9 cellular contexts compared by ENCODE assay signal in genomic region chr15:90142216-90143175, GRCh38. TPM values are rescaled to one million over a fixed set of nuclear protein-coding genes. Genes with fewer than 3 reads are reported as not detected.
DNase-seq lines count a peak whose midpoint lies in the region; ATAC-seq and TF ChIP-seq lines count a peak whose summit lies in the region.
"Had no signal": no experiment of that assay in that cellular context is flagged by ENCODE, and none has a peak within 500 bp of the region (broad histone marks: within the 10 kb centered on the region; RNA-seq: fewer than 3 reads in every experiment).

No MANE protein-coding gene starts in this region.

- H3K27me3 ChIP-seq in CD4-positive, CD25-positive, alpha-beta regulatory T cell (ENCODE audit: control insufficient read depth, insufficient read depth, low read length) = no peaks in the 10 kb centered on the region
- H3K27me3 ChIP-seq in OCI-LY3 (ENCODE audit: low read depth, low read length) (peaks cover 5% of the 10 kb centered on the region; the same call in 1 of the 2 replicates), transverse colon (no peaks in the 10 kb centered on the region)
- H3K27me3 ChIP-seq: suprapubic skin had no signal

- peaks cover 8 to 25% (median 9%) of the 10 kb centered on the region in 4 donors for H3K4me1 Mint-ChIP-seq in CD4-positive, CD25-positive, alpha-beta regulatory T cell
- H3K4me1 Mint-ChIP-seq in activated T-cell treated with anti-CD3 and anti-CD28 coated beads, Interleukin-2, amount 50 U/mL, for 72 hours (ENCODE audit: low read depth) = peaks cover 26% of the 10 kb centered on the region
- H3K4me1 Mint-ChIP-seq in natural killer cell treated with Interleukin-12 subunit alpha and Interleukin-12 subunit beta and Interleukin-15 and Interleukin-18, amount 100 ng/mL, for 72 hours (ENCODE audit: low read depth in 2 of 2) = no peaks in the 10 kb centered on the region

- in situ Hi-C loops in transverse colon (cut with MboI; ENCODE audit: low pct_ligation_motif_present in 1 of 4, low pct_unique_long_range_greater_than_20kb in 1 of 4, low sequenced_read_pairs in 3 of 4) = no loop called here

- 74 to 80% methylated on average over 21 of the region's 21 CpGs for WGBS in lower leg skin, 2 donors
- 60 to 68% methylated on average over 16 to 21 of the region's 21 CpGs for WGBS in transverse colon (ENCODE audit: low coverage in 1 of 2), 2 donors

- no peaks in the 10 kb centered on the region for H3K36me3 ChIP-seq in CD4-positive, CD25-positive, alpha-beta regulatory T cell (ENCODE audit: control insufficient read depth, insufficient read depth, low read length)
- H3K36me3 ChIP-seq in OCI-LY3 (replicated peaks; ENCODE audit: low read depth, low read length) = no peaks in the 10 kb centered on the region
- H3K36me3 ChIP-seq in transverse colon = no peaks in the 10 kb centered on the region
- H3K36me3 ChIP-seq: suprapubic skin had no signal

- DNase-seq in CD4-positive, CD25-positive, alpha-beta regulatory T cell = peak in 2 of 3 donors; percentile 35 to 49
- peak; percentile 60 to 66 for DNase-seq in activated T-cell treated with anti-CD3 and anti-CD28 coated beads, Interleukin-2, amount 50 U/mL, for 72 hours
- no peak for DNase-seq in natural killer cell treated with Interleukin-12 subunit alpha and Interleukin-12 subunit beta and Interleukin-15 and Interleukin-18, amount 100 ng/mL, for 72 hours (ENCODE audit: low spot score)
- DNase-seq in lower leg skin (ENCODE audit: low spot score in 2 of 2) = no peak
- no peak for DNase-seq in transverse colon
- no peak for DNase-seq in NCI-H1694 (lab: John Stamatoyannopoulos, UW)

- TF ChIP-seq EP300 in transverse colon (IDR thresholded peaks at IDR 0.05; ENCODE audit: low read depth) = no peak

- H3K79me2 ChIP-seq in OCI-LY3 (ENCODE audit: low read length) = no peaks in the 10 kb centered on the region

- TF ChIP-seq POLR2A in lower leg skin (IDR thresholded peaks at IDR 0.05) = no peak
- no peak for TF ChIP-seq POLR2A in transverse colon (IDR thresholded peaks at IDR 0.05)

- peak overlapping the region; percentile 60 to 79 (median 78) for H3K27ac Mint-ChIP-seq in CD4-positive, CD25-positive, alpha-beta regulatory T cell
- peak overlapping the region; percentile 22 for H3K27ac Mint-ChIP-seq in activated T-cell treated with anti-CD3 and anti-CD28 coated beads, Interleukin-2, amount 50 U/mL, for 72 hours
- H3K27ac Mint-ChIP-seq in natural killer cell treated with Interleukin-12 subunit alpha and Interleukin-12 subunit beta and Interleukin-15 and Interleukin-18, amount 100 ng/mL, for 72 hours = peak overlapping the region in 1 of 2 donors; percentile 59

- no peak overlapping the region for H3K9ac ChIP-seq in OCI-LY3 (ENCODE audit: low read length)

- peaks cover 0 to 11% of the 10 kb centered on the region in 2 experiments for H3K9me3 ChIP-seq in CD4-positive, CD25-positive, alpha-beta regulatory T cell (ENCODE audit: control insufficient read depth in 2 of 2, low read length in 2 of 2)
- no peaks in the 10 kb centered on the region for H3K9me3 ChIP-seq in OCI-LY3 (ENCODE audit: insufficient read depth, low read length)
- no peaks in the 10 kb centered on the region for H3K9me3 ChIP-seq in transverse colon
- H3K9me3 ChIP-seq: suprapubic skin had no signal

- peak; percentile 64 to 70 for ATAC-seq in CD4-positive, CD25-positive, alpha-beta regulatory T cell (ENCODE audit: low read depth in 2 of 2)
- peak; percentile 81 to 84 for ATAC-seq in activated T-cell treated with anti-CD3 and anti-CD28 coated beads, Interleukin-2, amount 50 U/mL, for 72 hours (replicated peaks in 1 of 2)
- ATAC-seq in natural killer cell treated with Interleukin-12 subunit alpha and Interleukin-12 subunit beta and Interleukin-15 and Interleukin-18, amount 100 ng/mL, for 72 hours = peak in 1 of 2 donors; percentile 52
- no peak for ATAC-seq in HG02885 (IDR thresholded peaks at IDR 0.05; ENCODE audit: poor library complexity, unreplicated experiment)

- peak overlapping the region in 2 of 4 donors; percentile 5 to 46 for H3K4me3 Mint-ChIP-seq in CD4-positive, CD25-positive, alpha-beta regulatory T cell
- H3K4me3 Mint-ChIP-seq in activated T-cell treated with anti-CD3 and anti-CD28 coated beads, Interleukin-2, amount 50 U/mL, for 72 hours = peak overlapping the region; percentile 59 to 74
- H3K4me3 Mint-ChIP-seq in natural killer cell treated with Interleukin-12 subunit alpha and Interleukin-12 subunit beta and Interleukin-15 and Interleukin-18, amount 100 ng/mL, for 72 hours = peak overlapping the region; percentile 15

- intact Hi-C loops in lower leg skin (cut with DNase I; ENCODE audit: low total_unique reads) = no loop called here
- intact Hi-C loops in transverse colon (cut with DNase I; ENCODE audit: low total_unique reads) = no loop called here

- H3K4me1 ChIP-seq in CD4-positive, CD25-positive, alpha-beta regulatory T cell (ENCODE audit: control insufficient read depth, insufficient read depth, low read length, poor library complexity, severe bottlenecking) = peaks cover 13% of the 10 kb centered on the region
- peaks cover 10% of the 10 kb centered on the region for H3K4me1 ChIP-seq in OCI-LY3 (ENCODE audit: low read length)
- peaks cover 0 to 8% (median 7%) of the 10 kb centered on the region in 4 donors for H3K4me1 ChIP-seq in transverse colon
- H3K4me1 ChIP-seq: suprapubic skin had no signal

- H2AFZ ChIP-seq in OCI-LY3 (ENCODE audit: low read depth, low read length) = peak overlapping the region; percentile 63

- H3K4me3 ChIP-seq in CD4-positive, CD25-positive, alpha-beta regulatory T cell (ENCODE audit: low read depth, low read length) = peak overlapping the region; percentile 38
- H3K4me3 ChIP-seq in OCI-LY3 (ENCODE audit: low read length) (peak overlapping the region; percentile 24; the same call in 1 of the 2 replicates), lower leg skin (ENCODE audit: low read depth, poor library complexity, severe bottlenecking) (no peak overlapping the region), transverse colon (no peak overlapping the region)
- H3K4me3 ChIP-seq: suprapubic skin had no signal

- TF ChIP-seq CTCF in OCI-LY3 (IDR thresholded peaks at IDR 0.05; ENCODE audit: low read depth, low read length) = no peak
- no peak for TF ChIP-seq CTCF in lower leg skin (IDR thresholded peaks at IDR 0.05)
- TF ChIP-seq CTCF in transverse colon (IDR thresholded peaks at IDR 0.05) = no peak

- no peaks in the 10 kb centered on the region for H3K9me3 Mint-ChIP-seq in CD4-positive, CD25-positive, alpha-beta regulatory T cell
- H3K9me3 Mint-ChIP-seq in activated T-cell treated with anti-CD3 and anti-CD28 coated beads, Interleukin-2, amount 50 U/mL, for 72 hours = no peaks in the 10 kb centered on the region
- no peaks in the 10 kb centered on the region for H3K9me3 Mint-ChIP-seq in natural killer cell treated with Interleukin-12 subunit alpha and Interleukin-12 subunit beta and Interleukin-15 and Interleukin-18, amount 100 ng/mL, for 72 hours

- peak overlapping the region; percentile 63 for H3K4me2 ChIP-seq in OCI-LY3 (ENCODE audit: low read length)

- no peaks in the 10 kb centered on the region for H3K36me3 Mint-ChIP-seq in CD4-positive, CD25-positive, alpha-beta regulatory T cell
- peaks cover 0 to 1% of the 10 kb centered on the region in 2 donors for H3K36me3 Mint-ChIP-seq in activated T-cell treated with anti-CD3 and anti-CD28 coated beads, Interleukin-2, amount 50 U/mL, for 72 hours (ENCODE audit: insufficient read depth in 2 of 2)
- H3K36me3 Mint-ChIP-seq in natural killer cell treated with Interleukin-12 subunit alpha and Interleukin-12 subunit beta and Interleukin-15 and Interleukin-18, amount 100 ng/mL, for 72 hours = no peaks in the 10 kb centered on the region

- no peak overlapping the region for H3K27ac ChIP-seq in CD4-positive, CD25-positive, alpha-beta regulatory T cell (ENCODE audit: insufficient read depth, low read length, poor library complexity, severe bottlenecking)
- H3K27ac ChIP-seq in OCI-LY3 (ENCODE audit: low read length) (no peak overlapping the region), transverse colon (peak overlapping the region in 1 of 4 donors; percentile 48)
- H3K27ac ChIP-seq: suprapubic skin had no signal

- no peaks in the 10 kb centered on the region for H4K20me1 ChIP-seq in OCI-LY3 (ENCODE audit: insufficient read depth, low read length)

- H3K27me3 Mint-ChIP-seq in CD4-positive, CD25-positive, alpha-beta regulatory T cell = no peaks in the 10 kb centered on the region
- no peaks in the 10 kb centered on the region for H3K27me3 Mint-ChIP-seq in activated T-cell treated with anti-CD3 and anti-CD28 coated beads, Interleukin-2, amount 50 U/mL, for 72 hours (ENCODE audit: low read depth)
- H3K27me3 Mint-ChIP-seq in natural killer cell treated with Interleukin-12 subunit alpha and Interleukin-12 subunit beta and Interleukin-15 and Interleukin-18, amount 100 ng/mL, for 72 hours = no peaks in the 10 kb centered on the region

RNA-seq across cellular contexts. Expression of gene IDH2, which starts 40.2 kb away (rescaled TPM):
- total RNA-seq in CD4-positive, CD25-positive, alpha-beta regulatory T cell = 60.8 TPM
- 100 to 1,000 TPM in 2 of 4 donors, 10 to 100 TPM in 2; 88.4 to 123 (median 97.1) TPM for polyA plus RNA-seq in CD4-positive, CD25-positive, alpha-beta regulatory T cell
- 100 to 1,000 TPM; 123 to 170 TPM for total RNA-seq in activated T-cell treated with anti-CD3 and anti-CD28 coated beads, Interleukin-2, amount 50 U/mL, for 72 hours
- 10 to 100 TPM; 94.3 to 96.4 TPM for total RNA-seq in natural killer cell treated with Interleukin-12 subunit alpha and Interleukin-12 subunit beta and Interleukin-15 and Interleukin-18, amount 100 ng/mL, for 72 hours
- total RNA-seq in lower leg skin (100 to 1,000 TPM in 2 of 4 donors, 10 to 100 TPM in 2; 49.2 to 136 (median 86.3) TPM), transverse colon (100 to 1,000 TPM in 1 of 4 donors, 10 to 100 TPM in 3; 19.1 to 101 (median 85.1) TPM)

RNA-seq across cellular contexts. Expression of gene SEMA4B, which starts 58.6 kb away (rescaled TPM):
- 20.2 TPM for total RNA-seq in CD4-positive, CD25-positive, alpha-beta regulatory T cell
- polyA plus RNA-seq in CD4-positive, CD25-positive, alpha-beta regulatory T cell = 1 to 10 TPM; 5.1 to 7.3 (median 6.8) TPM
- 10 to 100 TPM; 14.2 to 15.5 TPM for total RNA-seq in activated T-cell treated with anti-CD3 and anti-CD28 coated beads, Interleukin-2, amount 50 U/mL, for 72 hours
- total RNA-seq in natural killer cell treated with Interleukin-12 subunit alpha and Interleukin-12 subunit beta and Interleukin-15 and Interleukin-18, amount 100 ng/mL, for 72 hours = 1 to 10 TPM; 9.2 to 9.7 TPM
- total RNA-seq in lower leg skin (100 to 1,000 TPM in 3 of 4 donors, 10 to 100 TPM in 1; 89.2 to 151 (median 106) TPM), transverse colon (100 to 1,000 TPM; 115 to 193 (median 134) TPM)

Comparison
In these comparisons a context has a peak if more than half of its experiments do, and no peak if none do; other contexts are left out.
1. DNase-seq: peak in CD4-positive, CD25-positive, alpha-beta regulatory T cell (2 of 3) and activated T-cell treated with anti-CD3 and anti-CD28 coated beads, Interleukin-2, amount 50 U/mL, for 72 hours (2 of 2); none in natural killer cell treated with Interleukin-12 subunit alpha and Interleukin-12 subunit beta and Interleukin-15 and Interleukin-18, amount 100 ng/mL, for 72 hours (single experiment), lower leg skin (0 of 2), transverse colon (single experiment) and NCI-H1694 (single experiment).
2. H3K4me3 ChIP-seq: peak in CD4-positive, CD25-positive, alpha-beta regulatory T cell (single experiment) and OCI-LY3 (single experiment); none in lower leg skin (single experiment) and transverse colon (0 of 4).